In the genomic region with DNA sequence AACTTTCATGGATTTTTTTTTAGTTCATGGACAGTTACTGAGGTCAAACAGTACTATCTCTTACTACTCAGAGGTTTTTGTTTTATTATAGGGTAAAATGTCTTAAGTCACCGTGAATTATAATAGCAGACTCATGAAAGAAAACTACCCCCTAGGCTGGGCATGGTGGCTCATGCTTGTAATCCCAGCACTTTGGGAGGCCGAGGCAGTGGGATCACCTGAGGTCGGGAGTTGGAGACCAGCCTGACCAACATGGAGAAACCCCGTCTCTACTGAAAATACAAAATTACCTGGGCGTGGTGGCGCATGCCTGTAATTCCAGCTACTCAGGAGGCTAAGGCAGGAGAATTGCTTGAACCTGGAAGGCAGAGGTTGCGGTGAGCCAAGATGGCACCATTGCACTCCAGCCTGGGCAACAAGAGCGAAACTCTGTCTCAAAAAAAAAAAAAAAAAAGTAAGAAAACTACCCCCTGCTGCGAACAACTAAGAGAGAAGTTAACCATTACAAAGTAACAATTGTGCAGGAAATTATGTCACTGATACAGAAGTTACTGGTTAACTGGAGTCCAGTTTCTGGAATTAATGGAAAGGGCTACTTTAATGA, we compare ENCODE assay signal across 8 cellular contexts. TPM values are rescaled to one million over a fixed set of nuclear protein-coding genes. Genes with fewer than 3 reads are reported as not detected.
DNase-seq lines count a peak whose midpoint lies in the region; FAIRE-seq and TF ChIP-seq lines count a peak whose summit lies in the region.
"Not testable (repeated sequence)": the region's sequence is repeated elsewhere in the genome, so short reads cannot be mapped to it uniquely, and the experiment has no call there.
"Had no signal": no experiment of that assay in that cellular context is flagged by ENCODE, and none has a peak within 500 bp of the region (broad histone marks: within the 10 kb centered on the region; RNA-seq: fewer than 3 reads in every experiment).

No MANE protein-coding gene starts in this region.

- H3K27ac ChIP-seq in astrocyte (ENCODE audit: low read depth, low read length); smooth muscle cell (ENCODE audit: low read depth): not testable (repeated sequence)
- H3K27ac ChIP-seq in hepatocyte = peak overlapping the region; percentile 83

- not testable (repeated sequence) for H2AFZ ChIP-seq in astrocyte (ENCODE audit: low read depth, low read length); hepatocyte; smooth muscle cell (ENCODE audit: low read depth)

- peak; percentile 85 for DNase-seq in Caki2 (ENCODE audit: low read depth)
- peak; percentile 30 for DNase-seq in HK-2 (ENCODE audit: unreplicated experiment)
- not testable (repeated sequence) for DNase-seq in astrocyte (ENCODE audit: low read depth); mesothelial cell of epicardium (ENCODE audit: low spot score in 2 of 2, unreplicated experiment in 2 of 2); smooth muscle cell (lab: John Stamatoyannopoulos, UW; ENCODE audit: unreplicated experiment)
- DNase-seq in hepatocyte (ENCODE audit: low spot score) = peak; percentile 29
- DNase-seq in left kidney (ENCODE audit: low read depth, low spot score) = peak; percentile 67

- not testable (repeated sequence) for H3K36me3 ChIP-seq in astrocyte (ENCODE audit: insufficient read depth, low read length); hepatocyte (replicated peaks; ENCODE audit: insufficient read depth, low read depth); smooth muscle cell (ENCODE audit: low read depth)

- not testable (repeated sequence) for TF ChIP-seq CTCF in astrocyte (IDR thresholded peaks at IDR 0.05; ENCODE audit: insufficient read depth, low read depth, low read length); hepatocyte (IDR thresholded peaks at IDR 0.05; ENCODE audit: poor library complexity); mesothelial cell of epicardium (IDR thresholded peaks at IDR 0.05; ENCODE audit: unreplicated experiment); smooth muscle cell (IDR thresholded peaks at IDR 0.05; ENCODE audit: borderline replicate concordance, insufficient read depth, poor library complexity, severe bottlenecking)

- FAIRE-seq in astrocyte (lab: Jason Lieb, UNC) = not testable (repeated sequence)

- not testable (repeated sequence) for H3K36me3 Mint-ChIP-seq in astrocyte (ENCODE audit: low read depth, unreplicated experiment); mesothelial cell of epicardium

- 68% methylated on average over 9 of the region's 9 CpGs for WGBS in hepatocyte (ENCODE audit: low lambda C conversion rate, missing lambda C conversion rate)
- 95% methylated on average over 9 of the region's 9 CpGs for WGBS in smooth muscle cell (ENCODE audit: low lambda C conversion rate)

- not testable (repeated sequence) for H3K9me3 Mint-ChIP-seq in astrocyte (ENCODE audit: unreplicated experiment); mesothelial cell of epicardium

- H3K9ac ChIP-seq in astrocyte (ENCODE audit: low read length); smooth muscle cell (ENCODE audit: low read depth): not testable (repeated sequence)

- not testable (repeated sequence) for H3K9me2 ChIP-seq in hepatocyte (replicated peaks; ENCODE audit: insufficient read depth)

- not testable (repeated sequence) for H3K27me3 Mint-ChIP-seq in astrocyte (ENCODE audit: low read depth, unreplicated experiment); mesothelial cell of epicardium (ENCODE audit: low read depth)

- H3K27ac Mint-ChIP-seq in astrocyte (ENCODE audit: unreplicated experiment) (peak overlapping the region; percentile 68), mesothelial cell of epicardium (peak overlapping the region; percentile 45)

- in situ Hi-C loops in Caki2 (cut with HindIII; ENCODE audit: low pct_unique_long_range_greater_than_20kb, low sequenced_read_pairs) = not testable (repeated sequence)

- H3K4me1 ChIP-seq in astrocyte (ENCODE audit: insufficient read depth, low read length); hepatocyte (ENCODE audit: insufficient read depth); smooth muscle cell (ENCODE audit: low read depth): not testable (repeated sequence)

- not testable (repeated sequence) for H3K4me3 ChIP-seq in astrocyte (ENCODE audit: insufficient read depth, low read depth, low read length); hepatocyte
- peak overlapping the region; percentile 16 for H3K4me3 ChIP-seq in smooth muscle cell

- H3K4me3 Mint-ChIP-seq in astrocyte (ENCODE audit: unreplicated experiment); mesothelial cell of epicardium: not testable (repeated sequence)

- H3K4me2 ChIP-seq in astrocyte (ENCODE audit: low read length); smooth muscle cell: not testable (repeated sequence)
- peak overlapping the region; percentile 59 for H3K4me2 ChIP-seq in hepatocyte

- not testable (repeated sequence) for H3F3A ChIP-seq in smooth muscle cell (ENCODE audit: low read depth)

- not testable (repeated sequence) for H3K4me1 Mint-ChIP-seq in astrocyte (ENCODE audit: low read depth, unreplicated experiment)
- H3K4me1 Mint-ChIP-seq in mesothelial cell of epicardium = peaks cover 12% of the 10 kb centered on the region

- not testable (repeated sequence) for H4K20me1 ChIP-seq in astrocyte (ENCODE audit: insufficient read depth, low read length); hepatocyte (ENCODE audit: insufficient read depth, poor library complexity, severe bottlenecking); smooth muscle cell (ENCODE audit: low read depth)

- not testable (repeated sequence) for H3K9me3 ChIP-seq in astrocyte (ENCODE audit: insufficient read depth, low read depth, low read length); hepatocyte (ENCODE audit: low read depth); smooth muscle cell (replicated peaks; ENCODE audit: low read depth)

- H3K79me2 ChIP-seq in astrocyte (ENCODE audit: insufficient read depth, low read length); smooth muscle cell (ENCODE audit: low read depth): not testable (repeated sequence)
- peaks cover 11% of the 10 kb centered on the region for H3K79me2 ChIP-seq in hepatocyte

- not testable (repeated sequence) for H3K27me3 ChIP-seq in astrocyte (ENCODE audit: insufficient read depth, low read length); hepatocyte; smooth muscle cell (ENCODE audit: low read depth)

RNA-seq across cellular contexts. Expression of a gene that starts 19.7 kb away (rescaled TPM):
- total RNA-seq in Caki2 (2014; rRNA removed; shearing (Covaris generic); ENCODE audit: low replicate concordance) = 18.7 and 26.6 TPM in 2 replicates
- total RNA-seq in astrocyte (57.3 and 68.9 TPM in 2 replicates), hepatocyte (33.7 and 34.1 TPM in 2 replicates), mesothelial cell of epicardium (27.5 to 28.3 TPM (median 27.5 TPM) in 3 replicates), smooth muscle cell (27.7 and 38.6 TPM in 2 replicates)
- polyA plus RNA-seq in hepatocyte (21.9 and 29.0 TPM in 2 replicates), smooth muscle cell (19.7 and 28.2 TPM in 2 replicates)

RNA-seq across cellular contexts. Expression of a gene that starts 25.1 kb away (rescaled TPM):
- total RNA-seq in Caki2 (2014; rRNA removed; shearing (Covaris generic); ENCODE audit: low replicate concordance) = 4.7 and 5.4 TPM in 2 replicates
- total RNA-seq in astrocyte (3.2 and 4.5 TPM in 2 replicates), hepatocyte (4.7 and 5.0 TPM in 2 replicates), mesothelial cell of epicardium (1.4 to 1.9 TPM (median 1.4 TPM) in 3 replicates), smooth muscle cell (not detected in 2 replicates)
- polyA plus RNA-seq in hepatocyte (2.7 and 3.8 TPM in 2 replicates), smooth muscle cell (not detected in 2 replicates)
- total RNA-seq: CD4-positive, CD25-positive, alpha-beta regulatory T cell had no signal
